19 cellular contexts compared by ENCODE assay signal in the genomic region with DNA sequence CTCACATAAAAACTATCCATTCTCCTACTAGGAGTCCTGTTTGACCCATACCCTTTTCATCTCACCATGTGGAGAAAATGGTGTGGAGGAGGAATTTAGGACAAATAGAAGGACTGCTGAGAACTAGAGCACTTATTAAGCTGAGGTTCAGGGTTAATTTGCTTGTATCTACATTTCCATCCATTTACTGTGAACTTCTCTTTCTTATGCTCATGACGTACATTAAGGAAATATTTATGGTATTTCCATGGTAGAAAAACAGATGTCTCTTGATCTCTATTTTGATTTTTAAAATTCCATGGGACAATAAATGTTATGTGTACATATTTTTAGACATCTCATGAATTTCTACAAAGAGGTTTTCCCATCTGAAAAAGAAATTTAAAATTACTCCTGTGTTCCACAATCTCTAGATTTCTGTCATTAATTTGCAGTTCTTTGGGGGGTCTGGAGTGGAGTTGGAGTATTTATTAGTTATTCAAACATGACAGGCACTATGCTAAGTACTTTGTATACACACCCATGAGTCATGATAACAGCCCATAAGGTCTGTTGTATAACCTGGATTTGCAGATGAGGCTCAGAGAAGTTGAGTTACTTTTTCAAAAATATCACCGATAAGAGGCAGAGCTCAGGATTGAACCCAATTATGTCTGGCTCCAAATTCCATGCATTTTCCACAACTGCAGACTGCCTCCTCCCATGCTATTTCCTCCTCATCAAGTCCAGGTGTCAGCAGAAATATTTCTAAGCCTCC.
DNase-seq lines count a peak whose midpoint lies in the region; ATAC-seq and TF ChIP-seq lines count a peak whose summit lies in the region.
"Had no signal": no experiment of that assay in that cellular context is flagged by ENCODE, and none has a peak within 500 bp of the region (broad histone marks: within the 10 kb centered on the region; RNA-seq: fewer than 3 reads in every experiment).

No MANE protein-coding gene starts in this region.

- no peaks in the 10 kb centered on the region for H3K36me3 ChIP-seq in transverse colon
- H3K36me3 ChIP-seq: colonic mucosa, pancreas had no signal

- H3K36me3 Mint-ChIP-seq in HFFc6 (ENCODE audit: low read depth), result no peaks in the 10 kb centered on the region; the same call in 1 of the 2 replicates

- DNase-seq in HFFc6 (peak; percentile 63), amniotic epithelial cell (ENCODE audit: low read depth) (peak; percentile 61), fibroblast of pulmonary artery (ENCODE audit: low read depth) (peak; percentile 49), transverse colon (no peak), NCI-H2107 (lab: John Stamatoyannopoulos, UW) (no peak), left lobe of liver (ENCODE audit: low spot score) (no peak)
- DNase-seq: activated CD4-positive, alpha-beta memory T cell treated with anti-CD3 and anti-CD28 coated beads, Interleukin-2, amount 10 ng/mL, durations not matched to agents 7 days and 5 days; C1 segment of cervical spinal cord; colonic mucosa; erythroblast; left colon; NCI-H2029 treated with DMSO at 0.1 percent for 48 hours; NCI-H526 treated with DMSO at 0.1 percent for 48 hours; pancreas; stimulated activated CD4-positive, alpha-beta T cell treated with anti-CD3 and anti-CD28 coated beads, Interleukin-4, amount 100 ng/mL, for 1 hour; stimulated activated CD8-positive, alpha-beta memory T cell treated with anti-CD3 and anti-CD28 coated beads, Interleukin-4, amount 100 ng/mL, for 48 hours had no signal

- H3K27me3 Mint-ChIP-seq in HFFc6 (ENCODE audit: insufficient read depth), result peaks cover 4% of the 10 kb centered on the region; the same call in 1 of the 2 replicates

- WGBS in transverse colon (ENCODE audit: low coverage in 1 of 2), 2 donors, result 67 to 69% methylated on average over 2 of the region's 2 CpGs

- peak overlapping the region in 3 of 4 donors; percentile 32 to 52 (median 33) for H3K27ac ChIP-seq in transverse colon
- H3K27ac ChIP-seq: colonic mucosa, pancreas had no signal

- intact Hi-C loops in transverse colon (cut with DNase I; ENCODE audit: low total_unique reads), result no loop called here

- H3K9me3 Mint-ChIP-seq in HFFc6, result no peaks in the 10 kb centered on the region
- H3K9me3 Mint-ChIP-seq: activated CD4-positive, alpha-beta memory T cell treated with anti-CD3 and anti-CD28 coated beads, Interleukin-2, amount 10 ng/mL, durations not matched to agents 7 days and 5 days; activated T-helper 1 cell treated with anti-CD3 and anti-CD28 coated beads, Interleukin-12 subunit alpha, Interleukin-12 subunit beta, Interleukin-2, Interleukin-4 antibody, amounts not matched to agents 30 ng/mL and 10 ng/mL and 1 ng/mL, durations not matched to agents 14 hours and 24 hours and 36 hours had no signal

- peak overlapping the region; percentile 95 for H3K27ac Mint-ChIP-seq in HFFc6
- H3K27ac Mint-ChIP-seq: activated CD4-positive, alpha-beta memory T cell treated with anti-CD3 and anti-CD28 coated beads, Interleukin-2, amount 10 ng/mL, durations not matched to agents 7 days and 5 days; activated T-helper 1 cell treated with anti-CD3 and anti-CD28 coated beads, Interleukin-12 subunit alpha, Interleukin-12 subunit beta, Interleukin-2, Interleukin-4 antibody, amounts not matched to agents 30 ng/mL and 10 ng/mL and 1 ng/mL, durations not matched to agents 14 hours and 24 hours and 36 hours had no signal

- no peaks in the 10 kb centered on the region for H3K9me3 ChIP-seq in transverse colon
- H3K9me3 ChIP-seq: colonic mucosa, pancreas had no signal

- in situ Hi-C loops in transverse colon (cut with MboI; ENCODE audit: low pct_ligation_motif_present in 1 of 4, low pct_unique_long_range_greater_than_20kb in 1 of 4, low sequenced_read_pairs in 3 of 4), result no loop called here

- H3K4me3 Mint-ChIP-seq in HFFc6, result peak overlapping the region; percentile 50; the same call in 1 of the 2 replicates
- H3K4me3 Mint-ChIP-seq: activated CD4-positive, alpha-beta memory T cell treated with anti-CD3 and anti-CD28 coated beads, Interleukin-2, amount 10 ng/mL, durations not matched to agents 7 days and 5 days; activated T-helper 1 cell treated with anti-CD3 and anti-CD28 coated beads, Interleukin-12 subunit alpha, Interleukin-12 subunit beta, Interleukin-2, Interleukin-4 antibody, amounts not matched to agents 30 ng/mL and 10 ng/mL and 1 ng/mL, durations not matched to agents 14 hours and 24 hours and 36 hours had no signal

- peaks cover 78% of the 10 kb centered on the region for H3K4me1 Mint-ChIP-seq in HFFc6 (ENCODE audit: low read depth)
- H3K4me1 Mint-ChIP-seq: activated CD4-positive, alpha-beta memory T cell treated with anti-CD3 and anti-CD28 coated beads, Interleukin-2, amount 10 ng/mL, durations not matched to agents 7 days and 5 days had no signal

- H3K27me3 ChIP-seq in transverse colon, result no peaks in the 10 kb centered on the region
- H3K27me3 ChIP-seq: colonic mucosa, pancreas had no signal

- TF ChIP-seq EP300 in transverse colon (IDR thresholded peaks at IDR 0.05; ENCODE audit: low read depth), result no peak

- no peak overlapping the region for H3K4me3 ChIP-seq in fibroblast of pulmonary artery (replicated peaks; ENCODE audit: low read depth, low read length)
- no peak overlapping the region for H3K4me3 ChIP-seq in transverse colon
- H3K4me3 ChIP-seq: colonic mucosa, pancreas had no signal

- peaks cover 0 to 12% (median 3%) of the 10 kb centered on the region in 4 donors for H3K4me1 ChIP-seq in transverse colon
- H3K4me1 ChIP-seq: colonic mucosa, pancreas had no signal

- no peak for TF ChIP-seq POLR2A in transverse colon (IDR thresholded peaks at IDR 0.05)

- ATAC-seq in GM18502 (IDR thresholded peaks at IDR 0.05; ENCODE audit: poor library complexity, unreplicated experiment) (no peak), GM21825 (IDR thresholded peaks at IDR 0.05; ENCODE audit: unreplicated experiment) (no peak), left lobe of liver (no peak)
- ATAC-seq: left colon, pancreas had no signal

- no peak for TF ChIP-seq CTCF in HFFc6 (IDR thresholded peaks at IDR 0.05)
- no peak for TF ChIP-seq CTCF in fibroblast of pulmonary artery (IDR thresholded peaks at IDR 0.05; ENCODE audit: low read length, missing control alignments)
- no peak for TF ChIP-seq CTCF in transverse colon (IDR thresholded peaks at IDR 0.05)

Comparison
In these comparisons a context has a peak if more than half of its experiments do, and no peak if none do; other contexts are left out.
1. DNase-seq: peak in HFFc6 (single experiment), amniotic epithelial cell (single experiment) and fibroblast of pulmonary artery (single experiment); none in transverse colon (single experiment), NCI-H2107 (single experiment) and left lobe of liver (single experiment).